ENCODE assay signal across 8 cellular contexts in genomic region chr6:47479156-47479541, GRCh38. TPM values are rescaled to one million over a fixed set of nuclear protein-coding genes. Genes with fewer than 3 reads are reported as not detected.
DNase-seq lines count a peak whose midpoint lies in the region; ATAC-seq, FAIRE-seq and TF ChIP-seq lines count a peak whose summit lies in the region.

No MANE protein-coding gene starts in this region.

- peaks cover 49% of the 10 kb centered on the region for H3K4me1 Mint-ChIP-seq in activated T-cell treated with anti-CD3 and anti-CD28 coated beads, Interleukin-2, amount 50 U/mL, for 4 hours (ENCODE audit: low read depth)

- peaks cover 17 to 25% of the 10 kb centered on the region in 2 donors for H3K4me1 ChIP-seq in thyroid gland

- no peaks in the 10 kb centered on the region for H3K9me3 ChIP-seq in thyroid gland

- no peaks in the 10 kb centered on the region for H3K9me3 Mint-ChIP-seq in activated T-cell treated with anti-CD3 and anti-CD28 coated beads, Interleukin-2, amount 50 U/mL, for 4 hours
- H3K9me3 Mint-ChIP-seq in activated naive CD4-positive, alpha-beta T cell treated with anti-CD3 and anti-CD28 coated beads, Interleukin-2, amount 50 U/mL, for 72 hours: no peaks in the 10 kb centered on the region

- no peaks in the 10 kb centered on the region for H3K27me3 ChIP-seq in thyroid gland

- peak overlapping the region; percentile 53 to 88 (median 75) for H3K4me3 ChIP-seq in thyroid gland (replicated peaks in 1 of 3)

- H3K4me3 Mint-ChIP-seq in activated T-cell treated with anti-CD3 and anti-CD28 coated beads, Interleukin-2, amount 50 U/mL, for 4 hours: peak overlapping the region; percentile 97

- no peak for TF ChIP-seq POLR2A in thyroid gland (IDR thresholded peaks at IDR 0.05)

- H3K36me3 Mint-ChIP-seq in activated T-cell treated with anti-CD3 and anti-CD28 coated beads, Interleukin-2, amount 50 U/mL, for 4 hours (ENCODE audit: insufficient read depth): no peaks in the 10 kb centered on the region
- peaks cover 7 to 15% of the 10 kb centered on the region in 2 donors for H3K36me3 Mint-ChIP-seq in activated naive CD4-positive, alpha-beta T cell treated with anti-CD3 and anti-CD28 coated beads, Interleukin-2, amount 50 U/mL, for 72 hours

- ATAC-seq in activated T-cell treated with anti-CD3 and anti-CD28 coated beads, Interleukin-2, amount 50 U/mL, for 4 hours: no peak
- ATAC-seq in activated naive CD4-positive, alpha-beta T cell treated with anti-CD3 and anti-CD28 coated beads, Interleukin-2, amount 50 U/mL, for 72 hours: no peak
- ATAC-seq in HG03469 (IDR thresholded peaks at IDR 0.05; ENCODE audit: unreplicated experiment) (no peak), GM18861 (IDR thresholded peaks at IDR 0.05; ENCODE audit: unreplicated experiment) (no peak)

- H3K27ac Mint-ChIP-seq in activated naive CD4-positive, alpha-beta T cell treated with anti-CD3 and anti-CD28 coated beads, Interleukin-2, amount 50 U/mL, for 72 hours: peak overlapping the region; percentile 93 to 96

- H3K27me3 Mint-ChIP-seq in activated T-cell treated with anti-CD3 and anti-CD28 coated beads, Interleukin-2, amount 50 U/mL, for 4 hours (ENCODE audit: low read depth): no peaks in the 10 kb centered on the region

- no peak for DNase-seq in activated T-cell treated with anti-CD3 and anti-CD28 coated beads, Interleukin-2, amount 50 U/mL, for 4 hours
- DNase-seq in activated T-cell treated with anti-CD3 and anti-CD28 coated beads, Interleukin-2, amount 50 U/mL, for 48 hours: no peak
- no peak for DNase-seq in activated naive CD4-positive, alpha-beta T cell treated with anti-CD3 and anti-CD28 coated beads, Interleukin-2, amount 50 U/mL, for 72 hours (ENCODE audit: low spot score in 2 of 2)
- DNase-seq in thyroid gland (no peak), HCEC 1CT (no peak)

- WGBS in thyroid gland, 2 donors: 2 to 4% methylated on average over 5 of the region's 5 CpGs

- intact Hi-C loops in thyroid gland (cut with DNase I): no loop called here

- H3K27ac ChIP-seq in thyroid gland: peak overlapping the region in 2 of 3 donors; percentile 96 to 98

- TF ChIP-seq CTCF in thyroid gland (IDR thresholded peaks at IDR 0.05): no peak

- peak; percentile 60 for FAIRE-seq in islet of Langerhans (lab: Jason Lieb, UNC)

- H3K36me3 ChIP-seq in thyroid gland: no peaks in the 10 kb centered on the region

RNA-seq across cellular contexts. Expression of gene CD2AP, which starts 1.6 kb away (rescaled TPM):
- total RNA-seq in activated T-cell treated with anti-CD3 and anti-CD28 coated beads, Interleukin-2, amount 50 U/mL, for 4 hours: 10 to 100 TPM; 25.9 to 31.3 (median 28.8) TPM
- 10 to 100 TPM; 17.9 to 32.6 TPM for total RNA-seq in activated naive CD4-positive, alpha-beta T cell treated with anti-CD3 and anti-CD28 coated beads, Interleukin-2, amount 50 U/mL, for 72 hours
- total RNA-seq in thyroid gland: 10 to 100 TPM; 27.9 to 48.2 (median 33.0) TPM
